In genomic region chr22:46079861-46080821, GRCh38 we compare ENCODE assay signal across 1 cellular context.
TF ChIP-seq lines count a peak whose summit lies in the region.

No MANE protein-coding gene starts in this region.

TF ChIP-seq in HepG2, 621 proteins besides CTCF, POLR2A, EP300 and RAD21 (continued from another document):
- TF ChIP-seq REST (IDR thresholded peaks at IDR 0.05; ENCODE audit: borderline replicate concordance in 1 of 2, low read depth in 1 of 2, low read length in 2 of 2) (no peak), ZNF335 (CRISPR knock-in tag; IDR thresholded peaks at IDR 0.05) (no peak), ZNF557 (CRISPR knock-in tag; IDR thresholded peaks at IDR 0.05) (no peak), ZFX (CRISPR knock-in tag; IDR thresholded peaks at IDR 0.05; ENCODE audit: low read depth) (no peak), ZNF780A (CRISPR knock-in tag; IDR thresholded peaks at IDR 0.05) (no peak), NCOA1 (CRISPR knock-in tag; IDR thresholded peaks at IDR 0.05) (no peak), ZBTB42 (CRISPR knock-in tag; IDR thresholded peaks at IDR 0.05) (no peak), ZNF746 (CRISPR knock-in tag; IDR thresholded peaks at IDR 0.05) (no peak), ZNF766 (CRISPR knock-in tag; IDR thresholded peaks at IDR 0.05; ENCODE audit: borderline replicate concordance) (no peak), SIX1 (CRISPR knock-in tag; IDR thresholded peaks at IDR 0.05; ENCODE audit: borderline replicate concordance) (no peak), ATAD3A (CRISPR knock-in tag; IDR thresholded peaks at IDR 0.05) (no peak), DDIT3 (CRISPR knock-in tag; IDR thresholded peaks at IDR 0.05) (no peak), GATAD1 (CRISPR knock-in tag; IDR thresholded peaks at IDR 0.05) (no peak)
- TF ChIP-seq, protein P1, sequence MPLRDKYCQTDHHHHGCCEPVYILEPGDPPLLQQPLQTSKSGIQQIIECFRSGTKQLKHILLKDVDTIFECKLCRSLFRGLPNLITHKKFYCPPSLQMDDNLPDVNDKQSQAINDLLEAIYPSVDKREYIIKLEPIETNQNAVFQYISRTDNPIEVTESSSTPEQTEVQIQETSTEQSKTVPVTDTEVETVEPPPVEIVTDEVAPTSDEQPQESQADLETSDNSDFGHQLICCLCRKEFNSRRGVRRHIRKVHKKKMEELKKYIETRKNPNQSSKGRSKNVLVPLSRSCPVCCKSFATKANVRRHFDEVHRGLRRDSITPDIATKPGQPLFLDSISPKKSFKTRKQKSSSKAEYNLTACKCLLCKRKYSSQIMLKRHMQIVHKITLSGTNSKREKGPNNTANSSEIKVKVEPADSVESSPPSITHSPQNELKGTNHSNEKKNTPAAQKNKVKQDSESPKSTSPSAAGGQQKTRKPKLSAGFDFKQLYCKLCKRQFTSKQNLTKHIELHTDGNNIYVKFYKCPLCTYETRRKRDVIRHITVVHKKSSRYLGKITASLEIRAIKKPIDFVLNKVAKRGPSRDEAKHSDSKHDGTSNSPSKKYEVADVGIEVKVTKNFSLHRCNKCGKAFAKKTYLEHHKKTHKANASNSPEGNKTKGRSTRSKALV (CRISPR knock-in tag; IDR thresholded peaks at IDR 0.05), result no peak
